9 cellular contexts compared by ENCODE assay signal in genomic region chr11:48093795-48094642, GRCh38.
DNase-seq lines count a peak whose midpoint lies in the region; ATAC-seq and TF ChIP-seq lines count a peak whose summit lies in the region.
"Had no signal": no experiment of that assay in that cellular context is flagged by ENCODE, and none has a peak within 500 bp of the region (broad histone marks: within the 10 kb centered on the region; RNA-seq: fewer than 3 reads in every experiment).

No MANE protein-coding gene starts in this region.

- no peak for DNase-seq in CD4-positive, alpha-beta memory T cell
- DNase-seq in HT-29 (ENCODE audit: low spot score) (peak; percentile 82), RPMI8226 (peak; percentile 89), left lung (no peak), NCI-H526 (lab: John Stamatoyannopoulos, UW) (no peak), RKO (ENCODE audit: low spot score) (no peak)
- no peak for DNase-seq in stimulated activated naive CD4-positive, alpha-beta T cell treated with Interleukin-2 at 50 U/mL for 16 hours (lab: John Stamatoyannopoulos, UW)
- DNase-seq: activated gamma-delta T cell treated with Interleukin-2 at 50 U/mL for 16 hours had no signal

- no peaks in the 10 kb centered on the region for H3K36me3 Mint-ChIP-seq in CD4-positive, alpha-beta memory T cell

- CTCF ChIA-PET in CD4-positive, alpha-beta memory T cell (lab: Charles Lee; ENCODE audit: partially characterized antibody) = interaction anchor here (0.8 to 1.2 kb wide), 3 partner anchors 13 to 159 kb away, joined by 3 to 8 read pairs (median 4); no protein-coding TSS in a partner anchor

- no peaks in the 10 kb centered on the region for H3K36me3 ChIP-seq in CD4-positive, alpha-beta memory T cell (ENCODE audit: insufficient read depth, low read length)
- no peaks in the 10 kb centered on the region for H3K36me3 ChIP-seq in left lung

- H3K27me3 Mint-ChIP-seq in CD4-positive, alpha-beta memory T cell = no peaks in the 10 kb centered on the region

- intact Hi-C loops in CD4-positive, alpha-beta memory T cell (cut with micrococcal nuclease) = no loop called here
- intact Hi-C loops in left lung (cut with DNase I) = no loop called here

- no peaks in the 10 kb centered on the region for H3K9me3 Mint-ChIP-seq in CD4-positive, alpha-beta memory T cell

- peaks cover 41 to 75% (median 56%) of the 10 kb centered on the region in 4 donors for H3K4me1 Mint-ChIP-seq in CD4-positive, alpha-beta memory T cell

- POLR2A ChIA-PET in CD4-positive, alpha-beta memory T cell (lab: Charles Lee; ENCODE audit: partially characterized antibody) = interaction anchor here (0.8 to 1.5 kb wide), 3 partner anchors 11 to 38 kb away, joined by 3 to 7 read pairs (median 5); no protein-coding TSS in a partner anchor

- no peaks in the 10 kb centered on the region for H3K27me3 ChIP-seq in CD4-positive, alpha-beta memory T cell (ENCODE audit: insufficient read depth, low read length)
- H3K27me3 ChIP-seq in left lung = no peaks in the 10 kb centered on the region

- no peak overlapping the region for H3K27ac ChIP-seq in CD4-positive, alpha-beta memory T cell (ENCODE audit: low read depth, low read length)
- H3K27ac ChIP-seq in left lung = no peak overlapping the region

- ATAC-seq in left lung = peak; percentile 26
- no peak for ATAC-seq in HG03457 (IDR thresholded peaks at IDR 0.05; ENCODE audit: unreplicated experiment)

- H3K27ac Mint-ChIP-seq in CD4-positive, alpha-beta memory T cell = peak overlapping the region in 6 of 7 donors; percentile 64 to 80 (median 76)

- no peak for TF ChIP-seq CTCF in left lung (IDR thresholded peaks at IDR 0.05)

- H3K4me1 ChIP-seq in CD4-positive, alpha-beta memory T cell (ENCODE audit: insufficient read depth, low read length) = peaks cover 47% of the 10 kb centered on the region
- H3K4me1 ChIP-seq in left lung = peaks cover 9 to 35% of the 10 kb centered on the region in 2 donors

- peak overlapping the region; percentile 34 to 80 (median 66) for H3K4me3 Mint-ChIP-seq in CD4-positive, alpha-beta memory T cell

- H3K4me3 ChIP-seq in CD4-positive, alpha-beta memory T cell (ENCODE audit: low read length in 2 of 2) = no peak overlapping the region
- no peak overlapping the region for H3K4me3 ChIP-seq in left lung

- H3K9me3 ChIP-seq in CD4-positive, alpha-beta memory T cell (ENCODE audit: control insufficient read depth in 1 of 2, low read length in 2 of 2) = no peaks in the 10 kb centered on the region
- no peaks in the 10 kb centered on the region for H3K9me3 ChIP-seq in left lung

Comparison
In these comparisons a context has a peak if more than half of its experiments do, and no peak if none do; other contexts are left out.
1. DNase-seq: peak in HT-29 (single experiment) and RPMI8226 (single experiment); none in CD4-positive, alpha-beta memory T cell (0 of 5), left lung (0 of 2), stimulated activated naive CD4-positive, alpha-beta T cell treated with Interleukin-2 at 50 U/mL for 16 hours (single experiment), NCI-H526 (0 of 2) and RKO (single experiment).